ENCODE assay signal across 24 cellular contexts in the genomic region with DNA sequence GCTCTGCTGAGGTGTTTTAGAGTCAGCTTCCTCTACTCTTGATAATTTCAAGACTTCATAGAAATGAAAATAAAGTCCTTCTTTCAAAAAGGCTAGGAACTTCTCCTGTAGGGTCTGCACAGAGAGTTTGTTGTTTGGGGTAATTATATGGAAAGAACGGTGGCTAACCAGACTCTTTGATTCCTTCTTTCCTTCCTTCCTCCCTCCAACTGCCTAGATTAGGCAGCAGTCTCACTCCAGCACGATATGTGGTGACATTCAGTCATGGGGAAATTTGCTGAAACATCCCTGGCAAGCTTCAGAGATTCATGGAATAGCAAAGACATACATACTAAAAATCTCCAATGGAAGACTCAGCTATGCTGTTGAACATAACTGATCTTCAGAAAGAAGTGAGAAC. TPM values are rescaled to one million over a fixed set of nuclear protein-coding genes. Genes with fewer than 3 reads are reported as not detected.
DNase-seq lines count a peak whose midpoint lies in the region; ATAC-seq and TF ChIP-seq lines count a peak whose summit lies in the region.
"Had no signal": no experiment of that assay in that cellular context is flagged by ENCODE, and none has a peak within 500 bp of the region (broad histone marks: within the 10 kb centered on the region; RNA-seq: fewer than 3 reads in every experiment).

No MANE protein-coding gene starts in this region.

- H3K9me3 Mint-ChIP-seq in stimulated activated naive CD8-positive, alpha-beta T cell treated with anti-CD3 and anti-CD28 coated beads, Interleukin-15, amount 100 ng/mL, for 72 hours = peaks cover 8 to 19% of the 10 kb centered on the region in 2 donors

- H3K27me3 ChIP-seq in left ventricle myocardium inferior (ENCODE audit: low read depth) = no peaks in the 10 kb centered on the region

- H3K27me3 Mint-ChIP-seq in stimulated activated naive CD8-positive, alpha-beta T cell treated with anti-CD3 and anti-CD28 coated beads, Interleukin-15, amount 100 ng/mL, for 72 hours = peaks cover 4% of the 10 kb centered on the region

- peaks cover 26% of the 10 kb centered on the region for H3K9me3 ChIP-seq in left ventricle myocardium inferior (replicated peaks)

- peaks cover 21% of the 10 kb centered on the region for H3K4me1 ChIP-seq in left ventricle myocardium inferior

- H3K27ac ChIP-seq in left ventricle myocardium inferior (replicated peaks) = no peak overlapping the region
- H3K27ac ChIP-seq: PC-9, RWPE1 had no signal

- no peak overlapping the region for H3K27ac Mint-ChIP-seq in stimulated activated naive CD8-positive, alpha-beta T cell treated with anti-CD3 and anti-CD28 coated beads, Interleukin-15, amount 100 ng/mL, for 72 hours
- H3K27ac Mint-ChIP-seq: CD14-positive monocyte had no signal

- intact Hi-C loops in left ventricle myocardium inferior (cut with micrococcal nuclease) (no loop called here), Right ventricle myocardium superior (cut with DNase I) (no loop called here)

- no peak for TF ChIP-seq CTCF in left ventricle myocardium inferior (IDR thresholded peaks at IDR 0.05; ENCODE audit: borderline replicate concordance)

- DNase-seq in left ventricle myocardium inferior (no peak), Right ventricle myocardium superior (no peak), SK-MEL-5 (ENCODE audit: low read depth, low spot score) (peak; percentile 82), myocyte (ENCODE audit: low read depth) (peak; percentile 16), SHP77 treated with DMSO at 0.1 percent for 48 hours (lab: John Stamatoyannopoulos, UW) (no peak)
- no peak for DNase-seq in stimulated activated naive CD8-positive, alpha-beta T cell treated with anti-CD3 and anti-CD28 coated beads, Interleukin-15, amount 100 ng/mL, for 72 hours
- no peak for DNase-seq in stimulated activated CD4-positive, alpha-beta T cell treated with anti-CD3 and anti-CD28 coated beads, Interleukin-1b, Interleukin-23, amount 100 ng/mL, for 48 hours
- DNase-seq: 8988T, AML-193, DMS53, EL, GF-D8, NCI-H1092 treated with DMSO at 0.1 percent for 48 hours, NCI-H1436 treated with DMSO at 0.1 percent for 48 hours, NCI-H2029, NCI-H2227 treated with DMSO at 0.1 percent for 48 hours, NCI-H510A, NCI-H748 treated with DMSO at 0.1 percent for 48 hours, PC-9 had no signal

- in situ Hi-C loops in SK-MEL-5 (cut with HindIII; ENCODE audit: low pct_unique_long_range_greater_than_20kb, low sequenced_read_pairs) = no loop called here

- no peak overlapping the region for H3K4me3 Mint-ChIP-seq in stimulated activated naive CD8-positive, alpha-beta T cell treated with anti-CD3 and anti-CD28 coated beads, Interleukin-15, amount 100 ng/mL, for 72 hours
- H3K4me3 Mint-ChIP-seq: CD14-positive monocyte had no signal

- H3K4me1 Mint-ChIP-seq in stimulated activated naive CD8-positive, alpha-beta T cell treated with anti-CD3 and anti-CD28 coated beads, Interleukin-15, amount 100 ng/mL, for 72 hours = peaks cover 18% of the 10 kb centered on the region
- H3K4me1 Mint-ChIP-seq: CD14-positive monocyte had no signal

- no peak for ATAC-seq in Right ventricle myocardium superior (ENCODE audit: poor library complexity)
- no peak for ATAC-seq in stimulated activated naive CD8-positive, alpha-beta T cell treated with anti-CD3 and anti-CD28 coated beads, Interleukin-15, amount 100 ng/mL, for 72 hours
- ATAC-seq in HG03135 (IDR thresholded peaks at IDR 0.05; ENCODE audit: unreplicated experiment) = no peak

- H3K4me3 ChIP-seq in left ventricle myocardium inferior = peak overlapping the region; percentile 0
- H3K4me3 ChIP-seq: PC-9 had no signal

- no peaks in the 10 kb centered on the region for H3K36me3 ChIP-seq in left ventricle myocardium inferior

RNA-seq across cellular contexts. Expression of gene NTMT2, which starts 4.2 kb away (rescaled TPM):
- 5.7 TPM for total RNA-seq in left ventricle myocardium inferior
- total RNA-seq in Right ventricle myocardium superior = 4.1 TPM
- not detected in 2 replicates for total RNA-seq in SK-MEL-5 (2014; rRNA removed; shearing (Covaris generic))
- polyA plus RNA-seq in SK-MEL-5 (2015; cell fraction: cytosol; rRNA removed) = not detected in 2 replicates
- not detected in 2 replicates for polyA plus RNA-seq in SK-MEL-5 (2015; cell fraction: nucleus; rRNA removed)
- not detected in 2 replicates for total RNA-seq in myocyte
- 0.15 TPM for polyA plus RNA-seq in myocyte (2012)
- total RNA-seq: H4, LHCN-M2, PC-9 had no signal
- polyA plus RNA-seq: CD14-positive monocyte had no signal

Comparison
In these comparisons a context has a peak if more than half of its experiments do, and no peak if none do; other contexts are left out.
1. DNase-seq: peak in SK-MEL-5 (single experiment) and myocyte (single experiment); none in left ventricle myocardium inferior (single experiment), Right ventricle myocardium superior (single experiment), stimulated activated naive CD8-positive, alpha-beta T cell treated with anti-CD3 and anti-CD28 coated beads, Interleukin-15, amount 100 ng/mL, for 72 hours (0 of 2), SHP77 treated with DMSO at 0.1 percent for 48 hours (single experiment) and stimulated activated CD4-positive, alpha-beta T cell treated with anti-CD3 and anti-CD28 coated beads, Interleukin-1b, Interleukin-23, amount 100 ng/mL, for 48 hours (single experiment).